21 cellular contexts compared by ENCODE assay signal in genomic region chr4:77771566-77771965, GRCh38.
"Had no signal": no experiment of that assay in that cellular context is flagged by ENCODE, and none has a peak within 500 bp of the region (broad histone marks: within the 10 kb centered on the region; RNA-seq: fewer than 3 reads in every experiment).

No MANE protein-coding gene starts in this region.

- H3K9me3 Mint-ChIP-seq: immature natural killer cell; naive B cell; stimulated activated naive B cell treated with anti-CD40 and anti-IgM and Interleukin-4, amounts not matched to agents 10 μg/mL and 1 μg/mL and 100 μg/mL, for 72 hours; stimulated activated naive CD8-positive, alpha-beta T cell treated with anti-CD3 and anti-CD28 coated beads, Interleukin-15, amount 100 ng/mL, for 72 hours had no signal

- DNase-seq: dermis blood vessel endothelial cell; esophagus squamous epithelium; foreskin fibroblast; glutamatergic neuron; immature natural killer cell; left colon; left ventricle myocardium superior; mesendoderm; naive B cell; stimulated activated CD4-positive, alpha-beta T cell treated with anti-CD3 and anti-CD28 coated beads, Interleukin-2, amount 100 ng/mL, for 24 hours; stimulated activated CD4-positive, alpha-beta T cell treated with anti-CD3 and anti-CD28 coated beads, Interleukin-4, amount 100 ng/mL, for 4 hours; stimulated activated naive B cell treated with anti-CD40 and anti-IgM and Interleukin-4, amounts not matched to agents 10 μg/mL and 1 μg/mL and 100 μg/mL, for 72 hours; stimulated activated naive CD8-positive, alpha-beta T cell treated with anti-CD3 and anti-CD28 coated beads, Interleukin-15, amount 100 ng/mL, for 72 hours; testis; upper lobe of right lung had no signal

- H3K27ac Mint-ChIP-seq: stimulated activated naive B cell treated with anti-CD40 and anti-IgM and Interleukin-4, amounts not matched to agents 10 μg/mL and 1 μg/mL and 100 μg/mL, for 72 hours had no signal

- ATAC-seq: gastroesophageal sphincter; left colon; left ventricle myocardium superior; sciatic nerve; stimulated activated naive B cell treated with anti-CD40 and anti-IgM and Interleukin-4, amounts not matched to agents 10 μg/mL and 1 μg/mL and 100 μg/mL, for 72 hours; stimulated activated naive CD8-positive, alpha-beta T cell treated with anti-CD3 and anti-CD28 coated beads, Interleukin-15, amount 100 ng/mL, for 72 hours; upper lobe of right lung had no signal

- H3K27me3 Mint-ChIP-seq: naive B cell; stimulated activated naive B cell treated with anti-CD40 and anti-IgM and Interleukin-4, amounts not matched to agents 10 μg/mL and 1 μg/mL and 100 μg/mL, for 72 hours; stimulated activated naive CD8-positive, alpha-beta T cell treated with anti-CD3 and anti-CD28 coated beads, Interleukin-15, amount 100 ng/mL, for 72 hours had no signal

- H3K4me3 Mint-ChIP-seq: immature natural killer cell; naive B cell; stimulated activated naive B cell treated with anti-CD40 and anti-IgM and Interleukin-4, amounts not matched to agents 10 μg/mL and 1 μg/mL and 100 μg/mL, for 72 hours; stimulated activated naive CD8-positive, alpha-beta T cell treated with anti-CD3 and anti-CD28 coated beads, Interleukin-15, amount 100 ng/mL, for 72 hours had no signal

- H3K27ac ChIP-seq: esophagus squamous epithelium, gastroesophageal sphincter, neutrophil, testis, tibial nerve, upper lobe of right lung, vagina had no signal

- H3K9me3 ChIP-seq: esophagus squamous epithelium, gastroesophageal sphincter, neutrophil, testis, tibial nerve, upper lobe of right lung, vagina had no signal

- H3K4me1 Mint-ChIP-seq: stimulated activated naive B cell treated with anti-CD40 and anti-IgM and Interleukin-4, amounts not matched to agents 10 μg/mL and 1 μg/mL and 100 μg/mL, for 72 hours had no signal

- H3K27me3 ChIP-seq: esophagus squamous epithelium, gastroesophageal sphincter, neutrophil, testis, tibial nerve, upper lobe of right lung, vagina had no signal

- H3K4me3 ChIP-seq: esophagus squamous epithelium, gastroesophageal sphincter, lung, testis, tibial nerve, upper lobe of right lung, vagina had no signal
